Comparison of ENCODE assay signal across 16 cellular contexts in genomic region chr9:71302776-71303175, GRCh38.
DNase-seq lines count a peak whose midpoint lies in the region; ATAC-seq and TF ChIP-seq lines count a peak whose summit lies in the region.
"Had no signal": no experiment of that assay in that cellular context is flagged by ENCODE, and none has a peak within 500 bp of the region (broad histone marks: within the 10 kb centered on the region; RNA-seq: fewer than 3 reads in every experiment).

No MANE protein-coding gene starts in this region.

- H3K4me1 ChIP-seq in BE2C, result no peaks in the 10 kb centered on the region
- no peaks in the 10 kb centered on the region for H3K4me1 ChIP-seq in lower lobe of right lung
- H3K4me1 ChIP-seq: upper lobe of right lung had no signal

- H3K27ac ChIP-seq in lower lobe of right lung, result no peak overlapping the region
- H3K27ac ChIP-seq: upper lobe of right lung had no signal

- ATAC-seq in GM19438 (IDR thresholded peaks at IDR 0.05; ENCODE audit: low read depth, unreplicated experiment) (peak; percentile 67), HG02852 (IDR thresholded peaks at IDR 0.05; ENCODE audit: unreplicated experiment) (peak; percentile 75), lower lobe of right lung (no peak)
- ATAC-seq: natural killer cell, upper lobe of right lung had no signal

- intact Hi-C loops in lower lobe of right lung (cut with DNase I), result no loop called here

- H3K27me3 ChIP-seq in BE2C, result peaks cover 5% of the 10 kb centered on the region
- no peaks in the 10 kb centered on the region for H3K27me3 ChIP-seq in lower lobe of right lung (ENCODE audit: low read depth)
- H3K27me3 ChIP-seq: upper lobe of right lung had no signal

- H3K4me3 ChIP-seq in BE2C (ENCODE audit: low read depth, low read length) (no peak overlapping the region), lower lobe of right lung (no peak overlapping the region)
- H3K4me3 ChIP-seq: upper lobe of right lung had no signal

- no peak for TF ChIP-seq CTCF in BE2C (IDR thresholded peaks at IDR 0.05; ENCODE audit: low read depth, low read length)
- TF ChIP-seq CTCF in lower lobe of right lung (IDR thresholded peaks at IDR 0.05), result no peak

- DNase-seq in EL, result peak; percentile 5
- peak; percentile 26 for DNase-seq in RPMI7951 (ENCODE audit: low read depth)
- DNase-seq in midbrain (lab: John Stamatoyannopoulos, UW), result no peak
- DNase-seq in NCI-H510A treated with DMSO at 0.1 percent for 48 hours (lab: John Stamatoyannopoulos, UW), result no peak
- no peak for DNase-seq in BE2C
- DNase-seq in lower lobe of right lung, result no peak
- DNase-seq: activated CD4-positive, alpha-beta T cell treated with anti-CD3 and anti-CD28 coated beads, Interleukin-2, amount 50 U/mL, for 4 hours; natural killer cell; NCI-H2029; NCI-H82; SHP77; stimulated activated CD4-positive, alpha-beta T cell treated with anti-CD3 and anti-CD28 coated beads, Interleukin-2, amount 100 ng/mL, for 24 hours; T1000; upper lobe of right lung had no signal

- H3K36me3 ChIP-seq in BE2C (no peaks in the 10 kb centered on the region), lower lobe of right lung (no peaks in the 10 kb centered on the region)
- H3K36me3 ChIP-seq: upper lobe of right lung had no signal

- H3K9me3 ChIP-seq in BE2C (no peaks in the 10 kb centered on the region), lower lobe of right lung (no peaks in the 10 kb centered on the region)
- H3K9me3 ChIP-seq: upper lobe of right lung had no signal

Comparison
In these comparisons a context has a peak if more than half of its experiments do, and no peak if none do; other contexts are left out.
1. DNase-seq: peak in EL (single experiment) and RPMI7951 (single experiment); none in midbrain (single experiment), NCI-H510A treated with DMSO at 0.1 percent for 48 hours (single experiment), BE2C (single experiment) and lower lobe of right lung (single experiment).
2. ATAC-seq: peak in GM19438 (single experiment) and HG02852 (single experiment); none in lower lobe of right lung (0 of 2).